Comparison of ENCODE assay signal across 13 cellular contexts in the genomic region with DNA sequence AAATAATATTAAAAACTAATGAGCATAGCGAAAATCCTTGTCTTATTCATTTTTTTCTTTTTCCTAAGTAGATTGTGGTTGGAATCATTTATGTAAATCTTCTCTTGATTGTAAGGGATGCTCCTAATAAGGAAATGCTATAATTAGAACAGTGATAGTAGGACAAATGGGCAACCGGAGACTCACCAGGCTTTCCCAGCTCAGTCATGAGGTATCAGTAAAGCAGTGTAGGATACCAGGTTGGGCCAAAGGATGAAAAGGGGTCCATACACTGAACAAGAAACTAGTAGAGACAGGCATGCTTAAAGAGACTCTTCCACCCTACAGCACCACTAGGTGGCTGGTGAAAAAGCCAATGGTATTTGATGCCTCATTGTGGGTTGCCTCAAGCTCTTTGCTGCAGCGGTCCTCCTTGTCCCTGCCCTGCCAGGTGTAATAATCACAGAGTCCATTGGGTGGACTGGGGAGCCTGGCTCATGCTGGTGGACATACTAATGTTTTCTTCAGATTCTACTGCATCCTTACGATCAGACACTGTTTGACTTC.
DNase-seq lines count a peak whose midpoint lies in the region; ATAC-seq and TF ChIP-seq lines count a peak whose summit lies in the region.
"Had no signal": no experiment of that assay in that cellular context is flagged by ENCODE, and none has a peak within 500 bp of the region (broad histone marks: within the 10 kb centered on the region; RNA-seq: fewer than 3 reads in every experiment).

No MANE protein-coding gene starts in this region.

- no peak overlapping the region for H3K4me3 ChIP-seq in GM12865 (ENCODE audit: low read depth, low read length)

- peaks cover 3% of the 10 kb centered on the region for H3K4me1 Mint-ChIP-seq in WTC11
- H3K4me1 Mint-ChIP-seq in effector memory CD8-positive, alpha-beta T cell (ENCODE audit: low read depth in 2 of 2): peaks cover 0 to 2% of the 10 kb centered on the region in 2 donors
- H3K4me1 Mint-ChIP-seq: activated naive CD8-positive, alpha-beta T cell treated with anti-CD3 and anti-CD28 coated beads, Interleukin-2, amount 50 U/mL, for 24 hours had no signal

- ATAC-seq in WTC11 (peak; percentile 98), HG03432 (IDR thresholded peaks at IDR 0.05; ENCODE audit: unreplicated experiment) (no peak)
- no peak for ATAC-seq in effector memory CD8-positive, alpha-beta T cell (replicated peaks)
- ATAC-seq: activated naive CD8-positive, alpha-beta T cell treated with anti-CD3 and anti-CD28 coated beads, Interleukin-2, amount 50 U/mL, for 24 hours; CD8-positive, alpha-beta T cell had no signal

- no peak overlapping the region for H3K4me3 Mint-ChIP-seq in WTC11
- no peak overlapping the region for H3K4me3 Mint-ChIP-seq in effector memory CD8-positive, alpha-beta T cell
- H3K4me3 Mint-ChIP-seq: activated naive CD8-positive, alpha-beta T cell treated with anti-CD3 and anti-CD28 coated beads, Interleukin-2, amount 50 U/mL, for 24 hours; CD8-positive, alpha-beta T cell had no signal

- DNase-seq in GM12865 (ENCODE audit: low read depth): peak; percentile 15
- DNase-seq in HT1080 (ENCODE audit: low read depth): peak; percentile 34
- DNase-seq in WTC11 (ENCODE audit: low spot score): peak; percentile 21
- DNase-seq in islet precursor cell: peak; percentile 50
- DNase-seq in effector memory CD8-positive, alpha-beta T cell: no peak
- DNase-seq in RWPE1 (ENCODE audit: low spot score): no peak
- no peak for DNase-seq in hypothalamus (lab: John Stamatoyannopoulos, UW)
- DNase-seq: activated naive CD8-positive, alpha-beta T cell treated with anti-CD3 and anti-CD28 coated beads, Interleukin-2, amount 50 U/mL, for 24 hours; activated T-cell treated with anti-CD3 and anti-CD28 coated beads, Interleukin-2, amount 50 U/mL, for 1 hour; CD8-positive, alpha-beta T cell; cortex of kidney; T-helper 1 cell had no signal

- CTCF ChIA-PET in WTC11 (lab: Charles Lee) (interaction anchor here (1.0 to 1.2 kb wide), 9 partner anchors 11 to 186 kb away, joined by 3 to 7 read pairs (median 3); partner anchors contain the start of gene FAM98A), RWPE1 (lab: Yijun Ruan, JAX) (no interaction called here)

- H3K27ac Mint-ChIP-seq in WTC11: no peak overlapping the region
- no peak overlapping the region for H3K27ac Mint-ChIP-seq in effector memory CD8-positive, alpha-beta T cell
- H3K27ac Mint-ChIP-seq: activated naive CD8-positive, alpha-beta T cell treated with anti-CD3 and anti-CD28 coated beads, Interleukin-2, amount 50 U/mL, for 24 hours; CD8-positive, alpha-beta T cell had no signal

- H3K27ac ChIP-seq in RWPE1: no peak overlapping the region

- peaks cover 26% of the 10 kb centered on the region for H3K9me3 Mint-ChIP-seq in WTC11
- no peaks in the 10 kb centered on the region for H3K9me3 Mint-ChIP-seq in effector memory CD8-positive, alpha-beta T cell

- H3K36me3 Mint-ChIP-seq in WTC11: peaks cover 28% of the 10 kb centered on the region
- H3K36me3 Mint-ChIP-seq in effector memory CD8-positive, alpha-beta T cell (ENCODE audit: insufficient read depth): no peaks in the 10 kb centered on the region
- H3K36me3 Mint-ChIP-seq: CD8-positive, alpha-beta T cell had no signal

- POLR2A ChIA-PET in WTC11 (lab: Charles Lee): interaction anchor here (0.6 kb wide), 1 partner anchor 256 kb away, joined by 3 read pairs; no protein-coding TSS in a partner anchor
- POLR2A ChIA-PET in RWPE1 (lab: Yijun Ruan, JAX; ENCODE audit: low non-redundant PET): no interaction called here

- TF ChIP-seq CTCF in GM12865 (IDR thresholded peaks at IDR 0.05; ENCODE audit: insufficient read depth, low read depth, low read length, missing control alignments): peak; percentile 15
- 0 out of 2 replicates have a peak, but pooled peaks have one; percentile 13 for TF ChIP-seq CTCF in WTC11 (IDR thresholded peaks at IDR 0.05)
- no peak for TF ChIP-seq CTCF in RWPE1 (conservative IDR thresholded peaks at IDR 0.05; ENCODE audit: low read depth)

- H3K27me3 Mint-ChIP-seq in WTC11 (ENCODE audit: low read depth): no peaks in the 10 kb centered on the region; the same call in 1 of the 2 replicates
- H3K27me3 Mint-ChIP-seq in effector memory CD8-positive, alpha-beta T cell: peaks cover 15 to 23% of the 10 kb centered on the region in 2 donors

TF ChIP-seq in WTC11, 78 proteins besides CTCF, POLR2A, EP300 and RAD21 (continues in another document):
- TF ChIP-seq NFYB (CRISPR knock-in tag; conservative IDR thresholded peaks at IDR 0.05; ENCODE audit: low read depth) (no peak), ZNF263 (CRISPR knock-in tag; IDR thresholded peaks at IDR 0.05; ENCODE audit: low read depth) (no peak), SMAD4 (CRISPR knock-in tag; IDR thresholded peaks at IDR 0.05) (no peak), HMGXB4 (CRISPR knock-in tag; IDR thresholded peaks at IDR 0.05) (no peak), E2F5 (CRISPR knock-in tag; IDR thresholded peaks at IDR 0.05) (no peak), NFATC4 (CRISPR knock-in tag; IDR thresholded peaks at IDR 0.05) (no peak)
- TF ChIP-seq, protein P1, sequence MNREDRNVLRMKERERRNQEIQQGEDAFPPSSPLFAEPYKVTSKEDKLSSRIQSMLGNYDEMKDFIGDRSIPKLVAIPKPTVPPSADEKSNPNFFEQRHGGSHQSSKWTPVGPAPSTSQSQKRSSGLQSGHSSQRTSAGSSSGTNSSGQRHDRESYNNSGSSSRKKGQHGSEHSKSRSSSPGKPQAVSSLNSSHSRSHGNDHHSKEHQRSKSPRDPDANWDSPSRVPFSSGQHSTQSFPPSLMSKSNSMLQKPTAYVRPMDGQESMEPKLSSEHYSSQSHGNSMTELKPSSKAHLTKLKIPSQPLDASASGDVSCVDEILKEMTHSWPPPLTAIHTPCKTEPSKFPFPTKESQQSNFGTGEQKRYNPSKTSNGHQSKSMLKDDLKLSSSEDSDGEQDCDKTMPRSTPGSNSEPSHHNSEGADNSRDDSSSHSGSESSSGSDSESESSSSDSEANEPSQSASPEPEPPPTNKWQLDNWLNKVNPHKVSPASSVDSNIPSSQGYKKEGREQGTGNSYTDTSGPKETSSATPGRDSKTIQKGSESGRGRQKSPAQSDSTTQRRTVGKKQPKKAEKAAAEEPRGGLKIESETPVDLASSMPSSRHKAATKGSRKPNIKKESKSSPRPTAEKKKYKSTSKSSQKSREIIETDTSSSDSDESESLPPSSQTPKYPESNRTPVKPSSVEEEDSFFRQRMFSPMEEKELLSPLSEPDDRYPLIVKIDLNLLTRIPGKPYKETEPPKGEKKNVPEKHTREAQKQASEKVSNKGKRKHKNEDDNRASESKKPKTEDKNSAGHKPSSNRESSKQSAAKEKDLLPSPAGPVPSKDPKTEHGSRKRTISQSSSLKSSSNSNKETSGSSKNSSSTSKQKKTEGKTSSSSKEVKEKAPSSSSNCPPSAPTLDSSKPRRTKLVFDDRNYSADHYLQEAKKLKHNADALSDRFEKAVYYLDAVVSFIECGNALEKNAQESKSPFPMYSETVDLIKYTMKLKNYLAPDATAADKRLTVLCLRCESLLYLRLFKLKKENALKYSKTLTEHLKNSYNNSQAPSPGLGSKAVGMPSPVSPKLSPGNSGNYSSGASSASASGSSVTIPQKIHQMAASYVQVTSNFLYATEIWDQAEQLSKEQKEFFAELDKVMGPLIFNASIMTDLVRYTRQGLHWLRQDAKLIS (CRISPR knock-in tag; IDR thresholded peaks at IDR 0.05; ENCODE audit: borderline replicate concordance): no peak
- TF ChIP-seq, protein P2, sequence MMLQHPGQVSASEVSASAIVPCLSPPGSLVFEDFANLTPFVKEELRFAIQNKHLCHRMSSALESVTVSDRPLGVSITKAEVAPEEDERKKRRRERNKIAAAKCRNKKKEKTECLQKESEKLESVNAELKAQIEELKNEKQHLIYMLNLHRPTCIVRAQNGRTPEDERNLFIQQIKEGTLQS (CRISPR knock-in tag; conservative IDR thresholded peaks at IDR 0.05): no peak
- TF ChIP-seq, protein P3, sequence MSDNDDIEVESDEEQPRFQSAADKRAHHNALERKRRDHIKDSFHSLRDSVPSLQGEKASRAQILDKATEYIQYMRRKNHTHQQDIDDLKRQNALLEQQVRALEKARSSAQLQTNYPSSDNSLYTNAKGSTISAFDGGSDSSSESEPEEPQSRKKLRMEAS (CRISPR knock-in tag; IDR thresholded peaks at IDR 0.05): no peak
- TF ChIP-seq, protein P4, sequence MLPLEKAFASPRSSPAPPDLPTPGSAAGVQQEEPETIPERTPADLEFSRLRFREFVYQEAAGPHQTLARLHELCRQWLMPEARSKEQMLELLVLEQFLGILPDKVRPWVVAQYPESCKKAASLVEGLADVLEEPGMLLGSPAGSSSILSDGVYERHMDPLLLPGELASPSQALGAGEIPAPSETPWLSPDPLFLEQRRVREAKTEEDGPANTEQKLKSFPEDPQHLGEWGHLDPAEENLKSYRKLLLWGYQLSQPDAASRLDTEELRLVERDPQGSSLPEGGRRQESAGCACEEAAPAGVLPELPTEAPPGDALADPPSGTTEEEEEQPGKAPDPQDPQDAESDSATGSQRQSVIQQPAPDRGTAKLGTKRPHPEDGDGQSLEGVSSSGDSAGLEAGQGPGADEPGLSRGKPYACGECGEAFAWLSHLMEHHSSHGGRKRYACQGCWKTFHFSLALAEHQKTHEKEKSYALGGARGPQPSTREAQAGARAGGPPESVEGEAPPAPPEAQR (CRISPR knock-in tag; IDR thresholded peaks at IDR 0.05): no peak

Comparison
In these comparisons a context has a peak if more than half of its experiments do, and no peak if none do; other contexts are left out.
1. DNase-seq: peak in GM12865 (single experiment), HT1080 (single experiment), WTC11 (single experiment) and islet precursor cell (single experiment); none in effector memory CD8-positive, alpha-beta T cell (0 of 3), RWPE1 (single experiment) and hypothalamus (0 of 51).